In the genomic region with DNA sequence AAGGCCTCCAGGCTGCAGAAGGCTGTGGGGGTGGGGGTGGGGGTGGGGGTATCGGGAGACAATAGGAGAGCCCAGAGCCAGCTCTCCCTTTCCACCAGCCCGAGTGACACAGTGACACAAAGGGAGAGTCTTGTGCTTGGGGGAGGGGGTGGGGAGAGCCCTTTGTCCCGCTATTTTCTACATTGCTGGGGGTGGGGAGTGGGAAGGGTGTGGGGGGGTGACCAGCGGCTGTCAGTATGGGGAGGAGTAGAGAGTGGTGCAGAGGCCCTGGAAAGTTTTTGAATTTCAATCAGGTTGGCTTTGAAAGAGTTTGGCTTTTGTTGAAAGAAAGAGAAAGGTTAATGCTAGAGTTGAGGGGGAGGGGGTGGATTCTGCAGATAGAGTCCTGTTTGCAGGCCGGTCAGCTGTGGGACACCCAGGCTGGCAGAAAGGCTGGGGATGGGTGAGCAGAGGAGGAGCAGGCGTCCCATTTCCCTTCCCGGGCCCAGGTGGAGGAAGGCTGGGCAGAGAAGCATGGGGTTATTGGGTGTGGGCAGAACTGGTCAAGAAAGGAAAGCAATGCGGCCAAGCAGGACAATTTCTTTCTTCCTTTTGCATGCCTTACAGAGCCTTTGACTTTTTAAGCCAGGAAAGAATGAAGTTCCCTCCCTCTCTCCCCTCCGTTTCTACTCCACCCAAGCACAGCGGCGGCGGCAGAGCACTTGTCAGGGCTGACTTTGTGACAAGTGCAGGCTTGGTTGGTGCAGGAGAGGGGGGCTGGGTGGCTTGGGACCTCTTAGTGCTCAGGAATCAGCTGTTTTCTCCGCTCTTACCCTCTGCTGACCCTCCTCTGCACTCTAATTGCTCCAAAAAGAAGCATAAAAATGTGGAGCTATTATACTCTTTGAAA, we compare ENCODE assay signal across 14 cellular contexts.
A peak's percentile ranks its signal among the peaks of the same experiment; 100 is the strongest.
DNase-seq lines count a peak whose midpoint lies in the region; ATAC-seq and TF ChIP-seq lines count a peak whose summit lies in the region.
"Had no signal": no experiment of that assay in that cellular context is flagged by ENCODE, and none has a peak within 500 bp of the region (broad histone marks: within the 10 kb centered on the region; RNA-seq: fewer than 3 reads in every experiment).

No MANE protein-coding gene starts in this region.

- no peak overlapping the region for H3K27ac ChIP-seq in psoas muscle

- intact Hi-C loops in psoas muscle (cut with DNase I): loop anchor here in 1 of 2 donors (10.0 kb wide), 1 partner anchor 276 kb away; no protein-coding TSS in a partner anchor

- no peaks in the 10 kb centered on the region for H3K36me3 Mint-ChIP-seq in stimulated activated memory B cell treated with anti-CD40 and anti-IgM and Interleukin-4, amounts not matched to agents 10 μg/mL and 1 μg/mL and 100 μg/mL, for 72 hours

- no peak overlapping the region for H3K27ac Mint-ChIP-seq in stimulated activated memory B cell treated with anti-CD40 and anti-IgM and Interleukin-4, amounts not matched to agents 10 μg/mL and 1 μg/mL and 100 μg/mL, for 72 hours
- H3K27ac Mint-ChIP-seq: CD4-positive, alpha-beta T cell had no signal

- H3K4me3 ChIP-seq in psoas muscle: no peak overlapping the region

- ATAC-seq in psoas muscle (no peak), GM18519 (IDR thresholded peaks at IDR 0.05; ENCODE audit: low FRiP score, unreplicated experiment) (no peak)
- no peak for ATAC-seq in stimulated activated memory B cell treated with anti-CD40 and anti-IgM and Interleukin-4, amounts not matched to agents 10 μg/mL and 1 μg/mL and 100 μg/mL, for 72 hours

- H3K9me3 Mint-ChIP-seq in stimulated activated memory B cell treated with anti-CD40 and anti-IgM and Interleukin-4, amounts not matched to agents 10 μg/mL and 1 μg/mL and 100 μg/mL, for 72 hours: no peaks in the 10 kb centered on the region
- H3K9me3 Mint-ChIP-seq: CD4-positive, alpha-beta T cell; central memory CD8-positive, alpha-beta T cell had no signal

- no peak overlapping the region for H3K4me3 Mint-ChIP-seq in stimulated activated memory B cell treated with anti-CD40 and anti-IgM and Interleukin-4, amounts not matched to agents 10 μg/mL and 1 μg/mL and 100 μg/mL, for 72 hours
- H3K4me3 Mint-ChIP-seq: CD4-positive, alpha-beta T cell; central memory CD8-positive, alpha-beta T cell had no signal

- TF ChIP-seq CTCF in psoas muscle (IDR thresholded peaks at IDR 0.05): no peak

- DNase-seq in NCI-H1694 treated with DMSO at 0.1 percent for 48 hours (lab: John Stamatoyannopoulos, UW) (peak; percentile 64), ecto neural progenitor cell (ENCODE audit: low spot score) (peak; percentile 72), iPS-NIHi11 (ENCODE audit: low spot score) (peak; percentile 56), retina (peak; percentile 59), dedifferentiated amniotic fluid mesenchymal stem cell (ENCODE audit: extremely low spot score) (no peak), psoas muscle (no peak)
- DNase-seq: activated CD4-positive, alpha-beta T cell treated with anti-CD3 and anti-CD28 coated beads, Interleukin-2, amount 50 U/mL, for 1 hour; activated effector memory CD4-positive, alpha-beta T cell treated with Interleukin-2 at 50 U/mL for 16 hours; CD4-positive, alpha-beta T cell; NCI-H1436 treated with DMSO at 0.1 percent for 48 hours; T-helper 1 cell had no signal

- H3K27me3 ChIP-seq in psoas muscle (ENCODE audit: insufficient read depth in 3 of 3, low read length in 2 of 3): peaks cover 0 to 36% (median 1%) of the 10 kb centered on the region in 3 donors

- H3K36me3 ChIP-seq in psoas muscle (ENCODE audit: insufficient read depth in 1 of 2, low read depth in 1 of 2): no peaks in the 10 kb centered on the region

- H3K4me1 Mint-ChIP-seq in stimulated activated memory B cell treated with anti-CD40 and anti-IgM and Interleukin-4, amounts not matched to agents 10 μg/mL and 1 μg/mL and 100 μg/mL, for 72 hours: peaks cover 6% of the 10 kb centered on the region
- H3K4me1 Mint-ChIP-seq: central memory CD8-positive, alpha-beta T cell had no signal

- H3K27me3 Mint-ChIP-seq in stimulated activated memory B cell treated with anti-CD40 and anti-IgM and Interleukin-4, amounts not matched to agents 10 μg/mL and 1 μg/mL and 100 μg/mL, for 72 hours: no peaks in the 10 kb centered on the region
- H3K27me3 Mint-ChIP-seq: CD4-positive, alpha-beta T cell had no signal

- H3K4me1 ChIP-seq in psoas muscle: no peaks in the 10 kb centered on the region

- H3K9me3 ChIP-seq in psoas muscle: no peaks in the 10 kb centered on the region

- 28 to 33% (median 33%) methylated on average over 13 of the region's 13 CpGs for WGBS in psoas muscle, 3 donors

Comparison
In these comparisons a context has a peak if more than half of its experiments do, and no peak if none do; other contexts are left out.
1. DNase-seq: peak in NCI-H1694 treated with DMSO at 0.1 percent for 48 hours (single experiment), ecto neural progenitor cell (single experiment), iPS-NIHi11 (single experiment) and retina (single experiment); none in dedifferentiated amniotic fluid mesenchymal stem cell (single experiment) and psoas muscle (0 of 2).